17 cellular contexts compared by ENCODE assay signal in the genomic region with DNA sequence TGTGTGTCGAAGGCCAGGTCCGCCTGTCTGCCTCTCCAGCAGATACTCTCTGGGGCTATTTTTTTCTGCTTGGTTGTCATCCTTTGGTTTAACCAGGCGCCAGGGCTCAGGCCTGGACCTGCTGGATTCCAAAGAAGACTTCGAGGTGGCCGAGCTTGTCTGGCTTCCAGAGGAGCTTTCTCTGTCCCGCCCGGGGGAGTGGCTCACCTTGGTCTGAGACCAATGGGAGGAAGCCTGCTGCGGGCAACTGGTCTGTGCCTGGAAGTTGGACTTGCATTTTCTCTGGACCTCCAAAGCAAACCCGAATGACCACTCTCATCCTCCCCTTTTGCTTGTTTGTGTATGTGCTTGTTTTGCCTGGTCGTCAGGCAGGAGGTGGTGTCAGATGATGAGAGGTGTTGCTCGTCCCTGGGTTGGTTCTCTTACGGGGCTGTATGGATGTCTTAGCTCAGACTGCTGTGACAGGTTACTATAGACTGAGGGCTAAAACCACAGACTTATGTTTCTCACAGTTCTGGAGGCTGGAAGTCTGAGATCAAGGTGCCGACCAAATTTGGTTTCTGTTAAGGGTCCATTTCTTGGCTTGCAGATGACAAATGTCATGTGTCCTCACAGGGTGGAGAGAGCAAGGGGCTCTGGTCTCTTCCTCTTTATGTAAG. TPM values are rescaled to one million over a fixed set of nuclear protein-coding genes. Genes with fewer than 3 reads are reported as not detected.
A peak's percentile ranks its signal among the peaks of the same experiment; 100 is the strongest.
DNase-seq lines count a peak whose midpoint lies in the region; ATAC-seq and TF ChIP-seq lines count a peak whose summit lies in the region.
"Had no signal": no experiment of that assay in that cellular context is flagged by ENCODE, and none has a peak within 500 bp of the region (broad histone marks: within the 10 kb centered on the region; RNA-seq: fewer than 3 reads in every experiment).

No MANE protein-coding gene starts in this region.

- H3K4me3 Mint-ChIP-seq in MCF 10A (ENCODE audit: unreplicated experiment): no peak overlapping the region
- H3K4me3 Mint-ChIP-seq: stimulated activated naive CD8-positive, alpha-beta T cell treated with anti-CD3 and anti-CD28 coated beads, Interleukin-15, Interleukin-2, amounts not matched to agents 100 ng/mL and 50 ng/mL, for 24 hours had no signal

- H4K8ac ChIP-seq in neuronal stem cell (ENCODE audit: low read depth, low read length): no peak overlapping the region

- H2BK15ac ChIP-seq in neuronal stem cell (ENCODE audit: low read length): no peak overlapping the region

- intact Hi-C loops in MCF 10A (cut with micrococcal nuclease) (no loop called here), left ventricle myocardium superior (cut with micrococcal nuclease) (no loop called here), prostate gland (cut with DNase I) (loop anchor here (10.0 kb wide), 1 partner anchor 57 kb away; no protein-coding TSS in a partner anchor)

- no peak overlapping the region for H2AK5ac ChIP-seq in neuronal stem cell (ENCODE audit: low read depth, low read length)

- ATAC-seq in left ventricle myocardium superior: peak; percentile 6
- ATAC-seq in HG03342 (IDR thresholded peaks at IDR 0.05; ENCODE audit: unreplicated experiment): no peak
- no peak for ATAC-seq in GM18909 (IDR thresholded peaks at IDR 0.05; ENCODE audit: poor library complexity, unreplicated experiment)

- H2BK12ac ChIP-seq in neuronal stem cell (ENCODE audit: low read length): no peak overlapping the region

- peak overlapping the region; percentile 56 for H3K27ac Mint-ChIP-seq in MCF 10A (ENCODE audit: low read depth, unreplicated experiment)
- H3K27ac Mint-ChIP-seq: stimulated activated naive CD8-positive, alpha-beta T cell treated with anti-CD3 and anti-CD28 coated beads, Interleukin-15, Interleukin-2, amounts not matched to agents 100 ng/mL and 50 ng/mL, for 24 hours had no signal

- CTCF ChIA-PET in MCF 10A (lab: Yijun Ruan, JAX): interaction anchor here (0.6 to 4.4 kb wide), 8 partner anchors 9 to 236 kb away, joined by 3 to 37 read pairs (median 4); no protein-coding TSS in a partner anchor

- no peaks in the 10 kb centered on the region for H3K9me3 Mint-ChIP-seq in MCF 10A (ENCODE audit: unreplicated experiment)
- H3K9me3 Mint-ChIP-seq: stimulated activated naive CD8-positive, alpha-beta T cell treated with anti-CD3 and anti-CD28 coated beads, Interleukin-15, Interleukin-2, amounts not matched to agents 100 ng/mL and 50 ng/mL, for 24 hours had no signal

- no peak overlapping the region for H3K18ac ChIP-seq in neuronal stem cell (ENCODE audit: low read length)

- no peaks in the 10 kb centered on the region for H3K9me3 ChIP-seq in HUES6 (ENCODE audit: control insufficient read depth, insufficient read depth, low read depth, low read length)
- no peaks in the 10 kb centered on the region for H3K9me3 ChIP-seq in prostate gland
- H3K9me3 ChIP-seq in SJCRH30 (replicated peaks): no peaks in the 10 kb centered on the region
- H3K9me3 ChIP-seq in neuronal stem cell (replicated peaks in 1 of 2; ENCODE audit: control insufficient read depth in 2 of 2, insufficient read depth in 1 of 2, low read depth in 1 of 2, low read length in 2 of 2): peaks cover 0 to 6% of the 10 kb centered on the region in 2 donors

- H3K4ac ChIP-seq in neuronal stem cell (ENCODE audit: low read length): no peak overlapping the region

- H3K27me3 ChIP-seq in HUES6 (ENCODE audit: control insufficient read depth, insufficient read depth, low read length) (no peaks in the 10 kb centered on the region), prostate gland (replicated peaks; ENCODE audit: insufficient read depth) (no peaks in the 10 kb centered on the region), SJCRH30 (no peaks in the 10 kb centered on the region), neuronal stem cell (ENCODE audit: control insufficient read depth in 3 of 3, insufficient read depth in 3 of 3, low read depth in 1 of 3, low read length in 3 of 3) (no peaks in the 10 kb centered on the region)

- WGBS in prostate gland: 56% methylated on average over 13 of the region's 13 CpGs
- no CpG with 5 or more reads among the region's 13 CpGs for WGBS in neuronal stem cell (ENCODE audit: extremely low coverage in 2 of 2, insufficient read length in 2 of 2, insufficient replicate concordance in 1 of 2), 2 donors

- no peak for TF ChIP-seq CTCF in MCF 10A (IDR thresholded peaks at IDR 0.05; ENCODE audit: unreplicated experiment)
- TF ChIP-seq CTCF in prostate gland (IDR thresholded peaks at IDR 0.05): no peak

- peaks cover 46% of the 10 kb centered on the region for H3K4me1 Mint-ChIP-seq in MCF 10A (ENCODE audit: insufficient read depth, unreplicated experiment)

- H3K27ac ChIP-seq in HUES6 (ENCODE audit: low read depth, low read length): peak overlapping the region; percentile 61; the same call in 1 of the 2 replicates
- H3K27ac ChIP-seq in prostate gland: no peak overlapping the region
- H3K27ac ChIP-seq in SJCRH30: no peak overlapping the region
- H3K27ac ChIP-seq in neuronal stem cell (replicated peaks; ENCODE audit: low read length): no peak overlapping the region
- H3K27ac ChIP-seq: C4-2B, parathyroid adenoma, VCaP had no signal

- BruUV-seq in MCF 10A (replicated peaks; lab: Mats Ljungman, UMichigan): no TSS peak

- TF ChIP-seq POLR2A in prostate gland (IDR thresholded peaks at IDR 0.05): no peak

- POLR2A ChIA-PET in MCF 10A (lab: Yijun Ruan, JAX): interaction anchor here (0.9 to 4.1 kb wide), 4 partner anchors 16 to 209 kb away, joined by 3 to 27 read pairs (median 5); no protein-coding TSS in a partner anchor

- H3K14ac ChIP-seq in neuronal stem cell (ENCODE audit: low read length): no peak overlapping the region

- H3K23ac ChIP-seq in neuronal stem cell (ENCODE audit: low read depth, low read length, poor library complexity): no peak overlapping the region

- H3K4me1 ChIP-seq in HUES6 (ENCODE audit: control insufficient read depth, insufficient read depth, low read length): peaks cover 89% of the 10 kb centered on the region
- H3K4me1 ChIP-seq in prostate gland (replicated peaks): peaks cover 16% of the 10 kb centered on the region
- peaks cover 33% of the 10 kb centered on the region for H3K4me1 ChIP-seq in SJCRH30
- peaks cover 37 to 38% of the 10 kb centered on the region in 2 donors for H3K4me1 ChIP-seq in neuronal stem cell (ENCODE audit: control insufficient read depth in 2 of 2, insufficient read depth in 1 of 2, low read depth in 1 of 2, low read length in 2 of 2)
- H3K4me1 ChIP-seq: parathyroid adenoma had no signal

- H4K91ac ChIP-seq in neuronal stem cell (ENCODE audit: low read depth, low read length, poor library complexity): no peak overlapping the region

- peak; percentile 8 for DNase-seq in MCF 10A (ENCODE audit: unreplicated experiment)
- DNase-seq in left ventricle myocardium superior: peak; percentile 30
- DNase-seq in prostate gland (ENCODE audit: low spot score): peak; percentile 63
- no peak for DNase-seq in SJCRH30
- DNase-seq in neuronal stem cell (ENCODE audit: low spot score): no peak
- DNase-seq: activated CD8-positive, alpha-beta memory T cell treated with anti-CD3 and anti-CD28 coated beads for 24 hours; midbrain; NCI-H146; NCI-H524; SW 1271 had no signal

- H3K79me1 ChIP-seq in neuronal stem cell (ENCODE audit: low read depth, low read length): peaks cover 12% of the 10 kb centered on the region

- H2AFZ ChIP-seq in neuronal stem cell (ENCODE audit: low read length): no peak overlapping the region
- H2AFZ ChIP-seq: parathyroid adenoma had no signal

- no peak overlapping the region for H3K4me3 ChIP-seq in HUES6 (ENCODE audit: low read depth, low read length)
- H3K4me3 ChIP-seq in prostate gland: no peak overlapping the region
- H3K4me3 ChIP-seq in SJCRH30: no peak overlapping the region
- H3K4me3 ChIP-seq in neuronal stem cell (ENCODE audit: low read length in 2 of 2): no peak overlapping the region

- no peak overlapping the region for H2BK120ac ChIP-seq in neuronal stem cell (ENCODE audit: low read depth, low read length)

- no peaks in the 10 kb centered on the region for H3K27me3 Mint-ChIP-seq in MCF 10A (ENCODE audit: insufficient read depth, unreplicated experiment)
- H3K27me3 Mint-ChIP-seq: stimulated activated naive CD8-positive, alpha-beta T cell treated with anti-CD3 and anti-CD28 coated beads, Interleukin-15, Interleukin-2, amounts not matched to agents 100 ng/mL and 50 ng/mL, for 24 hours had no signal

- no peak overlapping the region for H2BK5ac ChIP-seq in neuronal stem cell (ENCODE audit: low read length)

- H3K36me3 Mint-ChIP-seq in MCF 10A (ENCODE audit: insufficient read depth, unreplicated experiment): peaks cover 13% of the 10 kb centered on the region

- no peak overlapping the region for H3K9ac ChIP-seq in HUES6 (ENCODE audit: low read length)
- H3K9ac ChIP-seq in neuronal stem cell (ENCODE audit: low read depth, low read length, poor library complexity): no peak overlapping the region
- H3K9ac ChIP-seq: parathyroid adenoma had no signal

- H3K36me3 ChIP-seq in HUES6 (ENCODE audit: control insufficient read depth, insufficient read depth, low read length) (no peaks in the 10 kb centered on the region), prostate gland (no peaks in the 10 kb centered on the region), SJCRH30 (peaks cover 3% of the 10 kb centered on the region; the same call in 1 of the 2 replicates), neuronal stem cell (replicated peaks in 1 of 2; ENCODE audit: control insufficient read depth in 2 of 2, insufficient read depth in 2 of 2, low read length in 2 of 2) (peaks cover 2 to 34% of the 10 kb centered on the region in 2 donors)

- H3K4me2 ChIP-seq in neuronal stem cell (ENCODE audit: insufficient read depth, low read length, poor library complexity, severe bottlenecking): no peak overlapping the region

RNA-seq across cellular contexts. Expression of a gene that starts 19.3 kb away (rescaled TPM):
- total RNA-seq in MCF 10A (2022) (50.7 and 53.3 TPM in 2 replicates), left ventricle myocardium superior (33.3 TPM), prostate gland (100 to 1,000 TPM; 190 to 216 TPM)
- 22.4 and 24.1 TPM in 2 replicates for total RNA-seq in SJCRH30 (2014; rRNA removed; shearing (Covaris generic))
- 24.3 TPM for polyA plus RNA-seq in neuronal stem cell (2013, experiment 1 of 2)
- 26.8 TPM for polyA plus RNA-seq in neuronal stem cell (2013, experiment 2 of 2)

Comparison
In these comparisons a context has a peak if more than half of its experiments do, and no peak if none do; other contexts are left out.
1. DNase-seq: peak in MCF 10A (single experiment), left ventricle myocardium superior (single experiment) and prostate gland (single experiment); none in SJCRH30 (0 of 2) and neuronal stem cell (single experiment).